In genomic region chr22:34688825-34689224, GRCh38 we compare ENCODE assay signal across 22 cellular contexts.
DNase-seq lines count a peak whose midpoint lies in the region; ATAC-seq, FAIRE-seq and TF ChIP-seq lines count a peak whose summit lies in the region.
"Had no signal": no experiment of that assay in that cellular context is flagged by ENCODE, and none has a peak within 500 bp of the region (broad histone marks: within the 10 kb centered on the region; RNA-seq: fewer than 3 reads in every experiment).

No MANE protein-coding gene starts in this region.

- H3K36me3 Mint-ChIP-seq in GM23338 (ENCODE audit: low read depth) (no peaks in the 10 kb centered on the region), osteocyte (ENCODE audit: unreplicated experiment) (no peaks in the 10 kb centered on the region)
- H3K36me3 Mint-ChIP-seq in CD4-positive, alpha-beta T cell (ENCODE audit: low read depth), result no peaks in the 10 kb centered on the region
- H3K36me3 Mint-ChIP-seq: CD8-positive, alpha-beta T cell had no signal

- CTCF ChIA-PET in CD4-positive, alpha-beta T cell (lab: Charles Lee), result no interaction called here

- POLR2A ChIA-PET in CD4-positive, alpha-beta T cell (lab: Charles Lee), result no interaction called here

- no peak for ATAC-seq in GM23338
- no peak for ATAC-seq in aorta (ENCODE audit: low FRiP score)
- ATAC-seq in CD4-positive, alpha-beta T cell (ENCODE audit: poor library complexity), result no peak
- ATAC-seq: CD8-positive, alpha-beta T cell; HCT116 had no signal

- no peaks in the 10 kb centered on the region for H3K4me1 Mint-ChIP-seq in GM23338
- H3K4me1 Mint-ChIP-seq in osteocyte (ENCODE audit: unreplicated experiment), result no peaks in the 10 kb centered on the region
- no peaks in the 10 kb centered on the region for H3K4me1 Mint-ChIP-seq in CD4-positive, alpha-beta T cell (ENCODE audit: low read depth)

- H3K4me2 ChIP-seq in GM23338, result no peak overlapping the region

- H3K4me1 ChIP-seq in GM23338 (ENCODE audit: insufficient read depth) (no peaks in the 10 kb centered on the region), aorta (ENCODE audit: control insufficient read depth in 1 of 2, insufficient read depth in 2 of 2, low read length in 2 of 2) (no peaks in the 10 kb centered on the region)
- H3K4me1 ChIP-seq: BE2C had no signal

- H3K9me3 ChIP-seq in WERI-Rb-1 (ENCODE audit: severe bottlenecking) (no peaks in the 10 kb centered on the region), aorta (ENCODE audit: control insufficient read depth, low read length) (no peaks in the 10 kb centered on the region)
- H3K9me3 ChIP-seq in CD4-positive, alpha-beta T cell (ENCODE audit: control insufficient read depth, low read length), result no peaks in the 10 kb centered on the region

- H3K27me3 ChIP-seq in GM23338 (ENCODE audit: insufficient read depth), result no peaks in the 10 kb centered on the region
- H3K27me3 ChIP-seq in WERI-Rb-1 (ENCODE audit: insufficient read depth, low read depth, severe bottlenecking), result no peaks in the 10 kb centered on the region
- H3K27me3 ChIP-seq in aorta (ENCODE audit: control insufficient read depth in 1 of 2, insufficient read depth in 2 of 2, low read length in 1 of 2), result no peaks in the 10 kb centered on the region
- no peaks in the 10 kb centered on the region for H3K27me3 ChIP-seq in CD4-positive, alpha-beta T cell (ENCODE audit: control insufficient read depth, insufficient read depth, low read length)
- H3K27me3 ChIP-seq: BE2C had no signal

- TF ChIP-seq CTCF in GM23338 (conservative IDR thresholded peaks at IDR 0.05; ENCODE audit: low read depth in 2 of 2) (peak in 1 of 2 experiments; percentile 47; a peak in 2 of 4 replicates), WERI-Rb-1 (IDR thresholded peaks at IDR 0.05; ENCODE audit: low read depth, low read length) (0 out of 2 replicates have a peak, but pooled peaks have one; percentile 16), osteocyte (IDR thresholded peaks at IDR 0.05) (no peak)
- TF ChIP-seq CTCF in CD4-positive, alpha-beta T cell (IDR thresholded peaks at IDR 0.05), result no peak

- H3K9me3 Mint-ChIP-seq in GM23338, result peaks cover 60% of the 10 kb centered on the region
- peaks cover 51% of the 10 kb centered on the region for H3K9me3 Mint-ChIP-seq in osteocyte (ENCODE audit: unreplicated experiment)
- no peaks in the 10 kb centered on the region for H3K9me3 Mint-ChIP-seq in CD4-positive, alpha-beta T cell
- H3K9me3 Mint-ChIP-seq: CD8-positive, alpha-beta T cell had no signal

- no peaks in the 10 kb centered on the region for H3F3A ChIP-seq in GM23338 (replicated peaks; ENCODE audit: low read depth)

- no peak for FAIRE-seq in RCC 7860 (lab: Jason Lieb, UNC)
- FAIRE-seq: A204.1, D721Med, G401.6, GM12891 had no signal

- H4K20me1 ChIP-seq in GM23338 (replicated peaks; ENCODE audit: insufficient read depth), result no peaks in the 10 kb centered on the region

- H3K4me3 Mint-ChIP-seq in GM23338, result no peak overlapping the region
- H3K4me3 Mint-ChIP-seq in osteocyte (ENCODE audit: unreplicated experiment), result no peak overlapping the region
- no peak overlapping the region for H3K4me3 Mint-ChIP-seq in CD4-positive, alpha-beta T cell
- H3K4me3 Mint-ChIP-seq: CD8-positive, alpha-beta T cell had no signal

- DNase-seq in GM23338 (ENCODE audit: low spot score), result peak; percentile 3
- DNase-seq in WERI-Rb-1, result peak; percentile 13
- peak; percentile 22 for DNase-seq in iPS-NIHi7 (ENCODE audit: extremely low spot score)
- peak; percentile 38 for DNase-seq in osteocyte (ENCODE audit: extremely low spot score, unreplicated experiment)
- DNase-seq in RCC 7860 (ENCODE audit: low spot score), result no peak
- DNase-seq in aorta, result no peak
- no peak for DNase-seq in CD4-positive, alpha-beta T cell
- DNase-seq: BE2C; CD8-positive, alpha-beta T cell; COR-L47; DMS153; DMS79 treated with DMSO at 0.1 percent for 48 hours; EL; GOT3; IMR-90; KBM-7 had no signal

- H3K4me3 ChIP-seq in GM23338 (no peak overlapping the region), WERI-Rb-1 (ENCODE audit: low read depth, low read length) (no peak overlapping the region), aorta (ENCODE audit: low read length in 2 of 2) (no peak overlapping the region)

- 41 to 59% methylated on average over 1 of the region's 1 CpG for WGBS in aorta, 2 donors

- intact Hi-C loops in aorta (cut with DNase I), result no loop called here
- intact Hi-C loops in CD4-positive, alpha-beta T cell (cut with DNase I, micrococcal nuclease), result no loop called here

- H3K27ac Mint-ChIP-seq in GM23338, result no peak overlapping the region
- H3K27ac Mint-ChIP-seq in osteocyte (ENCODE audit: unreplicated experiment), result no peak overlapping the region
- no peak overlapping the region for H3K27ac Mint-ChIP-seq in CD4-positive, alpha-beta T cell
- H3K27ac Mint-ChIP-seq: CD8-positive, alpha-beta T cell had no signal

- H3K36me3 ChIP-seq in GM23338 (ENCODE audit: insufficient read depth) (no peaks in the 10 kb centered on the region), WERI-Rb-1 (no peaks in the 10 kb centered on the region), aorta (ENCODE audit: control insufficient read depth in 1 of 2, insufficient read depth in 2 of 2, low read length in 1 of 2) (no peaks in the 10 kb centered on the region)
- H3K36me3 ChIP-seq: BE2C had no signal

- H3K9me2 ChIP-seq in GM23338 (ENCODE audit: insufficient read depth), result no peaks in the 10 kb centered on the region

- H2AFZ ChIP-seq in GM23338, result no peak overlapping the region

- no peak overlapping the region for H3K27ac ChIP-seq in GM23338 (ENCODE audit: low read depth)
- no peak overlapping the region for H3K27ac ChIP-seq in WERI-Rb-1
- H3K27ac ChIP-seq in aorta (ENCODE audit: low read depth in 1 of 2, low read length in 2 of 2), result no peak overlapping the region
- no peak overlapping the region for H3K27ac ChIP-seq in CD4-positive, alpha-beta T cell (ENCODE audit: low read depth, low read length)
- H3K27ac ChIP-seq: C4-2B had no signal

- no peaks in the 10 kb centered on the region for H3K79me2 ChIP-seq in GM23338 (replicated peaks; ENCODE audit: insufficient read depth)

- H3K27me3 Mint-ChIP-seq in GM23338 (ENCODE audit: insufficient read depth, low read depth, poor library complexity) (no peaks in the 10 kb centered on the region), osteocyte (ENCODE audit: unreplicated experiment) (no peaks in the 10 kb centered on the region)
- H3K27me3 Mint-ChIP-seq in CD4-positive, alpha-beta T cell, result no peaks in the 10 kb centered on the region

TF ChIP-seq in GM23338, 12 proteins besides CTCF, POLR2A, EP300 and RAD21:
- TF ChIP-seq CREB1 (CRISPR knock-in tag; IDR thresholded peaks at IDR 0.05; ENCODE audit: low read depth) (no peak), STAT1 (IDR thresholded peaks at IDR 0.05; ENCODE audit: unreplicated experiment) (no peak), POLR2AphosphoS5 (IDR thresholded peaks at IDR 0.05; ENCODE audit: low read depth) (no peak)

Comparison
In these comparisons a context has a peak if more than half of its experiments do, and no peak if none do; other contexts are left out.
1. DNase-seq: peak in GM23338 (single experiment), WERI-Rb-1 (single experiment), iPS-NIHi7 (single experiment) and osteocyte (single experiment); none in RCC 7860 (single experiment), aorta (0 of 2) and CD4-positive, alpha-beta T cell (0 of 10).